In the genomic region with DNA sequence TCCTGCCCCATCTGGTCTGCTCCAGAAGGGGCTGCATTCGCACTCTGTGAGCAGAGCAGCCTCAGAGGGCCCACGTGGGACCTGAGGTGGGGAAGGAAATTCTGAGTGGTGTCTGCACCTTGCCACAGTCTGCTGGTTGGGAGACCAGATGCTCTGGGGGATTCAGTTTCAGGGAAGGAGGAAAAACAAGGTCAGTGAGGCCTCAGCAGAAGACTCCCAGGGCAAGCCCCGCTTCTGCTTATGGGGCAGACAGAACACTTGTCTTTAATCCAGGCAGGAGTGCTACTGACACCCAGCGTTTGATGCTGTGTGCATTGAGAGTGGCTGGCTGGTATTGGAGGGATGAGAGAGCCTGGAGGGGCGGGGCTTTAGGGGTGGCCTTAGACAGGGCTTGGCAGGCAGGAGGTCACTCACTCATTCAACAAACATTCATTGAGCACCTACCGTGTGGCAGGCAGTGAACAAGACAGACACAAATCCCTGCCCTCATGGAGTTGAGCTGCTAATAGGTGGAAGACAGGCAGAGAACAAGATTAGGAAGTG, we compare ENCODE assay signal across 13 cellular contexts. TPM values are rescaled to one million over a fixed set of nuclear protein-coding genes. Genes with fewer than 3 reads are reported as not detected.
DNase-seq lines count a peak whose midpoint lies in the region; ATAC-seq and TF ChIP-seq lines count a peak whose summit lies in the region.
"Had no signal": no experiment of that assay in that cellular context is flagged by ENCODE, and none has a peak within 500 bp of the region (broad histone marks: within the 10 kb centered on the region; RNA-seq: fewer than 3 reads in every experiment).

No MANE protein-coding gene starts in this region.

- H3K27me3 Mint-ChIP-seq in T-helper 17 cell = no peaks in the 10 kb centered on the region

- H3K27me3 ChIP-seq in osteoblast (ENCODE audit: insufficient read depth, low read length) (no peaks in the 10 kb centered on the region), MM.1S (replicated peaks; ENCODE audit: insufficient read depth, low read length) (peaks cover 31% of the 10 kb centered on the region)
- H3K27me3 ChIP-seq: testis had no signal

- peak; percentile 30 for ATAC-seq in HG03196 (IDR thresholded peaks at IDR 0.05; ENCODE audit: unreplicated experiment)
- no peak for ATAC-seq in T-helper 17 cell

- peak; percentile 32 for DNase-seq in activated CD4-positive, alpha-beta T cell treated with anti-CD3 and anti-CD28 coated beads for 48 hours
- DNase-seq in activated CD4-positive, alpha-beta T cell treated with anti-CD3 and anti-CD28 coated beads, Interleukin-2, amount 50 U/mL, for 4 hours = no peak
- DNase-seq in T-helper 17 cell (no peak), osteoblast (ENCODE audit: insufficient read length, low spot score, missing footprints) (peak; percentile 13), MM.1S (no peak), NCI-H2227 (lab: John Stamatoyannopoulos, UW; ENCODE audit: unreplicated experiment) (no peak), AML-193 (lab: John Stamatoyannopoulos, UW) (no peak)
- DNase-seq: GDM1; NCI-H774; stimulated activated CD4-positive, alpha-beta T cell treated with anti-CD3 and anti-CD28 coated beads, Interleukin-2, amount 100 ng/mL, for 24 hours; testis had no signal

- H3K4me1 Mint-ChIP-seq in T-helper 17 cell = peaks cover 11% of the 10 kb centered on the region

- H3K36me3 ChIP-seq in osteoblast (ENCODE audit: insufficient read depth, low read length) (no peaks in the 10 kb centered on the region), MM.1S (replicated peaks; ENCODE audit: insufficient read depth, low read length) (no peaks in the 10 kb centered on the region)

- H3K4me3 Mint-ChIP-seq in T-helper 17 cell = no peak overlapping the region
- H3K4me3 Mint-ChIP-seq: T-helper 1 cell treated with Interleukin-12 subunit alpha and Interleukin-12 subunit beta and Interleukin-4 antibody, amounts not matched to agents 30 μg/mL and 1 μg/mL, for 36 hours had no signal

- H3K79me2 ChIP-seq in osteoblast (ENCODE audit: insufficient read depth, low read length) (no peaks in the 10 kb centered on the region), MM.1S (ENCODE audit: low read length) (no peaks in the 10 kb centered on the region)

- no peaks in the 10 kb centered on the region for H4K20me1 ChIP-seq in osteoblast (ENCODE audit: insufficient read depth, low read length)
- no peaks in the 10 kb centered on the region for H4K20me1 ChIP-seq in MM.1S (ENCODE audit: insufficient read depth, low read length)

- no peaks in the 10 kb centered on the region for H3F3A ChIP-seq in MM.1S (ENCODE audit: insufficient read depth, low read length)

- H3K4me2 ChIP-seq in osteoblast (ENCODE audit: insufficient read depth, low read length) (no peak overlapping the region), MM.1S (ENCODE audit: low read depth, low read length) (no peak overlapping the region)

- no peaks in the 10 kb centered on the region for H3K9me2 ChIP-seq in MM.1S (replicated peaks; ENCODE audit: insufficient read depth, low read length)

- H2AFZ ChIP-seq in osteoblast (ENCODE audit: low read length) (no peak overlapping the region), MM.1S (ENCODE audit: low read length) (no peak overlapping the region)

- H3K36me3 Mint-ChIP-seq in T-helper 17 cell (ENCODE audit: low read depth) = no peaks in the 10 kb centered on the region

- no peak overlapping the region for H3K4me3 ChIP-seq in osteoblast (ENCODE audit: insufficient read depth, low read length)
- no peak overlapping the region for H3K4me3 ChIP-seq in MM.1S (ENCODE audit: low read length)
- H3K4me3 ChIP-seq: testis had no signal

- H3K27ac ChIP-seq in osteoblast (ENCODE audit: low read depth, low read length) (no peak overlapping the region), MM.1S (ENCODE audit: low read length) (no peak overlapping the region)
- H3K27ac ChIP-seq: testis had no signal

- H3K9me3 ChIP-seq in T-helper 17 cell (ENCODE audit: control insufficient read depth, low read length, poor library complexity, severe bottlenecking) (no peaks in the 10 kb centered on the region), osteoblast (ENCODE audit: low read depth, low read length) (no peaks in the 10 kb centered on the region), MM.1S (replicated peaks; ENCODE audit: insufficient read depth, low read length) (no peaks in the 10 kb centered on the region)
- H3K9me3 ChIP-seq: testis had no signal

- H3K9ac ChIP-seq in MM.1S (ENCODE audit: low read length) = no peak overlapping the region

- peak overlapping the region; percentile 82 for H3K27ac Mint-ChIP-seq in T-helper 17 cell
- H3K27ac Mint-ChIP-seq: T-helper 1 cell treated with Interleukin-12 subunit alpha and Interleukin-12 subunit beta and Interleukin-4 antibody, amounts not matched to agents 30 μg/mL and 1 μg/mL, for 36 hours had no signal

- no peaks in the 10 kb centered on the region for H3K4me1 ChIP-seq in osteoblast (ENCODE audit: insufficient read depth, low read length)
- no peaks in the 10 kb centered on the region for H3K4me1 ChIP-seq in MM.1S (ENCODE audit: low read length)
- H3K4me1 ChIP-seq: testis had no signal

- TF ChIP-seq CTCF in osteoblast (IDR thresholded peaks at IDR 0.05; ENCODE audit: extremely low read depth, low read depth, low read length) = no peak
- no peak for TF ChIP-seq CTCF in MM.1S (IDR thresholded peaks at IDR 0.05; ENCODE audit: low read length)

RNA-seq across cellular contexts. Expression of a gene that starts 4.9 kb away (rescaled TPM):
- total RNA-seq in T-helper 17 cell = 1 to 10 TPM in 1 of 2 donors, under 1 TPM in 1; 0.34 to 2.4 TPM
- total RNA-seq in osteoblast = under 0.01 TPM in 1 of 2 replicates, not detected in the other

RNA-seq across cellular contexts. Expression of a gene that starts 6.1 kb away (rescaled TPM):
- total RNA-seq in T-helper 17 cell (10 to 100 TPM; 60.7 to 62.5 TPM), osteoblast (219 and 227 TPM in 2 replicates)

RNA-seq across cellular contexts. Expression of a gene that starts 48.6 kb away (rescaled TPM):
- total RNA-seq in T-helper 17 cell = 100 to 1,000 TPM; 111 to 125 TPM
- total RNA-seq in osteoblast = 40.1 and 41.6 TPM in 2 replicates

RNA-seq across cellular contexts. Expression of a gene that starts 59.8 kb away (rescaled TPM):
- total RNA-seq in T-helper 17 cell (100 to 1,000 TPM; 483 to 558 TPM), osteoblast (65.1 and 70.9 TPM in 2 replicates)

Comparison
In these comparisons a context has a peak if more than half of its experiments do, and no peak if none do; other contexts are left out.
1. DNase-seq: peak in activated CD4-positive, alpha-beta T cell treated with anti-CD3 and anti-CD28 coated beads for 48 hours (single experiment) and osteoblast (single experiment); none in activated CD4-positive, alpha-beta T cell treated with anti-CD3 and anti-CD28 coated beads, Interleukin-2, amount 50 U/mL, for 4 hours (0 of 2), T-helper 17 cell (0 of 3), MM.1S (single experiment), NCI-H2227 (single experiment) and AML-193 (0 of 2).